11 cellular contexts compared by ENCODE assay signal in genomic region chr12:74626397-74626796, GRCh38.
DNase-seq lines count a peak whose midpoint lies in the region; ATAC-seq lines count a peak whose summit lies in the region.
"Had no signal": no experiment of that assay in that cellular context is flagged by ENCODE, and none has a peak within 500 bp of the region (broad histone marks: within the 10 kb centered on the region; RNA-seq: fewer than 3 reads in every experiment).

No MANE protein-coding gene starts in this region.

- peaks cover 8% of the 10 kb centered on the region for H3K27me3 Mint-ChIP-seq in stimulated activated memory B cell treated with anti-CD40 and anti-IgM and Interleukin-4, amounts not matched to agents 10 μg/mL and 1 μg/mL and 100 μg/mL, for 72 hours
- no peaks in the 10 kb centered on the region for H3K27me3 Mint-ChIP-seq in T-helper 2 cell treated with Interferon-gamma antibody and Interleukin-4, amounts not matched to agents 5 μg/mL and 100 μg/mL, for 36 hours (ENCODE audit: low read depth)
- no peaks in the 10 kb centered on the region for H3K27me3 Mint-ChIP-seq in activated naive CD8-positive, alpha-beta T cell treated with anti-CD3 and anti-CD28 coated beads, Interleukin-2, amount 50 U/mL, for 24 hours
- H3K27me3 Mint-ChIP-seq: activated CD4-positive, alpha-beta memory T cell treated with anti-CD3 and anti-CD28 coated beads, Interleukin-2, amount 10 ng/mL, durations not matched to agents 7 days and 5 days had no signal

- DNase-seq in T-helper 2 cell treated with Interferon-gamma antibody and Interleukin-4, amounts not matched to agents 5 μg/mL and 100 μg/mL, for 36 hours (ENCODE audit: low spot score) = no peak
- DNase-seq in activated naive CD8-positive, alpha-beta T cell treated with anti-CD3 and anti-CD28 coated beads, Interleukin-2, amount 50 U/mL, for 24 hours = no peak
- no peak for DNase-seq in stimulated activated CD4-positive, alpha-beta T cell treated with anti-CD3 and anti-CD28 coated beads, Interleukin-1b, Interleukin-23, amount 100 ng/mL, for 48 hours
- DNase-seq: activated CD4-positive, alpha-beta memory T cell treated with anti-CD3 and anti-CD28 coated beads, Interleukin-2, amount 10 ng/mL, durations not matched to agents 7 days and 5 days; activated effector memory CD4-positive, alpha-beta T cell treated with Interleukin-2 at 50 U/mL for 16 hours; DMS53; thyroid gland had no signal

- no peak overlapping the region for H3K27ac Mint-ChIP-seq in stimulated activated memory B cell treated with anti-CD40 and anti-IgM and Interleukin-4, amounts not matched to agents 10 μg/mL and 1 μg/mL and 100 μg/mL, for 72 hours
- H3K27ac Mint-ChIP-seq in T-helper 2 cell treated with Interferon-gamma antibody and Interleukin-4, amounts not matched to agents 5 μg/mL and 100 μg/mL, for 36 hours = no peak overlapping the region
- H3K27ac Mint-ChIP-seq in activated naive CD8-positive, alpha-beta T cell treated with anti-CD3 and anti-CD28 coated beads, Interleukin-2, amount 50 U/mL, for 24 hours = no peak overlapping the region
- H3K27ac Mint-ChIP-seq: activated CD4-positive, alpha-beta memory T cell treated with anti-CD3 and anti-CD28 coated beads, Interleukin-2, amount 10 ng/mL, durations not matched to agents 7 days and 5 days had no signal

- ATAC-seq in GM19372 (IDR thresholded peaks at IDR 0.05; ENCODE audit: low read depth, unreplicated experiment) (peak; percentile 55), HG02678 (IDR thresholded peaks at IDR 0.05; ENCODE audit: unreplicated experiment) (peak; percentile 58), HG03378 (IDR thresholded peaks at IDR 0.05; ENCODE audit: unreplicated experiment) (peak; percentile 79)
- ATAC-seq in stimulated activated memory B cell treated with anti-CD40 and anti-IgM and Interleukin-4, amounts not matched to agents 10 μg/mL and 1 μg/mL and 100 μg/mL, for 72 hours = peak; percentile 34
- ATAC-seq in activated naive CD8-positive, alpha-beta T cell treated with anti-CD3 and anti-CD28 coated beads, Interleukin-2, amount 50 U/mL, for 24 hours = no peak

- H3K4me3 Mint-ChIP-seq in stimulated activated memory B cell treated with anti-CD40 and anti-IgM and Interleukin-4, amounts not matched to agents 10 μg/mL and 1 μg/mL and 100 μg/mL, for 72 hours = no peak overlapping the region
- no peak overlapping the region for H3K4me3 Mint-ChIP-seq in T-helper 2 cell treated with Interferon-gamma antibody and Interleukin-4, amounts not matched to agents 5 μg/mL and 100 μg/mL, for 36 hours
- no peak overlapping the region for H3K4me3 Mint-ChIP-seq in activated naive CD8-positive, alpha-beta T cell treated with anti-CD3 and anti-CD28 coated beads, Interleukin-2, amount 50 U/mL, for 24 hours
- H3K4me3 Mint-ChIP-seq: activated CD4-positive, alpha-beta memory T cell treated with anti-CD3 and anti-CD28 coated beads, Interleukin-2, amount 10 ng/mL, durations not matched to agents 7 days and 5 days had no signal

- peaks cover 11% of the 10 kb centered on the region for H3K9me3 Mint-ChIP-seq in stimulated activated memory B cell treated with anti-CD40 and anti-IgM and Interleukin-4, amounts not matched to agents 10 μg/mL and 1 μg/mL and 100 μg/mL, for 72 hours
- H3K9me3 Mint-ChIP-seq in T-helper 2 cell treated with Interferon-gamma antibody and Interleukin-4, amounts not matched to agents 5 μg/mL and 100 μg/mL, for 36 hours = peaks cover 9% of the 10 kb centered on the region
- no peaks in the 10 kb centered on the region for H3K9me3 Mint-ChIP-seq in activated naive CD8-positive, alpha-beta T cell treated with anti-CD3 and anti-CD28 coated beads, Interleukin-2, amount 50 U/mL, for 24 hours
- H3K9me3 Mint-ChIP-seq: activated CD4-positive, alpha-beta memory T cell treated with anti-CD3 and anti-CD28 coated beads, Interleukin-2, amount 10 ng/mL, durations not matched to agents 7 days and 5 days had no signal

- no peaks in the 10 kb centered on the region for H3K36me3 Mint-ChIP-seq in stimulated activated memory B cell treated with anti-CD40 and anti-IgM and Interleukin-4, amounts not matched to agents 10 μg/mL and 1 μg/mL and 100 μg/mL, for 72 hours
- H3K36me3 Mint-ChIP-seq in T-helper 2 cell treated with Interferon-gamma antibody and Interleukin-4, amounts not matched to agents 5 μg/mL and 100 μg/mL, for 36 hours (ENCODE audit: low read depth) = no peaks in the 10 kb centered on the region
- H3K36me3 Mint-ChIP-seq in activated naive CD8-positive, alpha-beta T cell treated with anti-CD3 and anti-CD28 coated beads, Interleukin-2, amount 50 U/mL, for 24 hours (ENCODE audit: low read depth) = no peaks in the 10 kb centered on the region

- no peaks in the 10 kb centered on the region for H3K4me1 Mint-ChIP-seq in stimulated activated memory B cell treated with anti-CD40 and anti-IgM and Interleukin-4, amounts not matched to agents 10 μg/mL and 1 μg/mL and 100 μg/mL, for 72 hours
- H3K4me1 Mint-ChIP-seq in T-helper 2 cell treated with Interferon-gamma antibody and Interleukin-4, amounts not matched to agents 5 μg/mL and 100 μg/mL, for 36 hours (ENCODE audit: low read depth) = no peaks in the 10 kb centered on the region
- no peaks in the 10 kb centered on the region for H3K4me1 Mint-ChIP-seq in activated naive CD8-positive, alpha-beta T cell treated with anti-CD3 and anti-CD28 coated beads, Interleukin-2, amount 50 U/mL, for 24 hours
- H3K4me1 Mint-ChIP-seq: activated CD4-positive, alpha-beta memory T cell treated with anti-CD3 and anti-CD28 coated beads, Interleukin-2, amount 10 ng/mL, durations not matched to agents 7 days and 5 days had no signal
